In genomic region chr12:94134226-94134795, GRCh38 we compare ENCODE assay signal across 8 cellular contexts. TPM values are rescaled to one million over a fixed set of nuclear protein-coding genes. Genes with fewer than 3 reads are reported as not detected.
DNase-seq lines count a peak whose midpoint lies in the region; ATAC-seq and TF ChIP-seq lines count a peak whose summit lies in the region.

No MANE protein-coding gene starts in this region.

- POLR2A ChIA-PET in PC-3 (lab: Charles Lee; ENCODE audit: unreplicated experiment) = no interaction called here

- H3K27ac ChIP-seq in PC-3 (ENCODE audit: low read length) = no peak overlapping the region
- no peak overlapping the region for H3K27ac ChIP-seq in thyroid gland

- H3K9me2 ChIP-seq in PC-3 (replicated peaks; ENCODE audit: low read length) = no peaks in the 10 kb centered on the region

- no TSS peak for BruUV-seq in PC-3 (replicated peaks; lab: Mats Ljungman, UMichigan)

- peak overlapping the region; percentile 72 for H3K4me2 ChIP-seq in PC-3 (ENCODE audit: low read length)

- H2AFZ ChIP-seq in PC-3 (ENCODE audit: low read length) = peak overlapping the region; percentile 49; the same call in 1 of the 2 replicates

- H3K9me3 ChIP-seq in PC-3 (ENCODE audit: low read length) (no peaks in the 10 kb centered on the region), thyroid gland (no peaks in the 10 kb centered on the region)

- H3K27me3 ChIP-seq in PC-3 (ENCODE audit: low read length) (peaks cover 3% of the 10 kb centered on the region), thyroid gland (no peaks in the 10 kb centered on the region)

- intact Hi-C loops in PC-3 (cut with micrococcal nuclease) (loop anchor here (1.0 to 10.0 kb wide), 3 partner anchors 300 to 1200 kb away; no protein-coding TSS in a partner anchor), thyroid gland (cut with DNase I) (no loop called here)

- no peaks in the 10 kb centered on the region for H3K36me3 ChIP-seq in PC-3 (ENCODE audit: low read depth, low read length)
- H3K36me3 ChIP-seq in thyroid gland = no peaks in the 10 kb centered on the region

- H3K4me1 ChIP-seq in PC-3 (ENCODE audit: insufficient read depth, low read length) (no peaks in the 10 kb centered on the region), thyroid gland (no peaks in the 10 kb centered on the region)

- DNase-seq in AG10803 (ENCODE audit: low read depth) (peak; percentile 67), HS-27A (ENCODE audit: low read depth) (peak; percentile 22), PC-3 (peak; percentile 79), cardiac fibroblast (ENCODE audit: low read depth in 2 of 2) (peak; percentile 73 to 81), kidney tubule cell (ENCODE audit: low spot score) (peak; percentile 66), thyroid gland (no peak), nucleus accumbens (lab: John Stamatoyannopoulos, UW) (no peak)

- no peak for TF ChIP-seq POLR2A in thyroid gland (IDR thresholded peaks at IDR 0.05)

- WGBS in thyroid gland, 2 donors = 32 to 34% methylated on average over 5 of the region's 5 CpGs

- no peaks in the 10 kb centered on the region for H4K20me1 ChIP-seq in PC-3 (ENCODE audit: low read length)

- H3K4me3 ChIP-seq in AG10803 (ENCODE audit: low read length) = no peak overlapping the region
- peak overlapping the region; percentile 26; the same call in 1 of the 2 replicates for H3K4me3 ChIP-seq in PC-3 (ENCODE audit: low read length)
- no peak overlapping the region for H3K4me3 ChIP-seq in cardiac fibroblast (replicated peaks in 1 of 2; ENCODE audit: low read depth in 2 of 2, low read length in 2 of 2)
- no peak overlapping the region for H3K4me3 ChIP-seq in thyroid gland (replicated peaks in 1 of 3)

- H3K9ac ChIP-seq in PC-3 (ENCODE audit: low read length) = no peak overlapping the region

- CTCF ChIA-PET in PC-3 (lab: Charles Lee) = interaction anchor here (0.5 to 0.7 kb wide), 3 partner anchors 20 to 542 kb away, joined by 3 to 6 read pairs (median 5); no protein-coding TSS in a partner anchor

- peak; percentile 65 for ATAC-seq in PC-3

- no peaks in the 10 kb centered on the region for H3K79me2 ChIP-seq in PC-3 (ENCODE audit: low read length)

- H3F3A ChIP-seq in PC-3 (ENCODE audit: low read length, unreplicated experiment) = no peaks in the 10 kb centered on the region

- TF ChIP-seq CTCF in AG10803 (conservative IDR thresholded peaks at IDR 0.05; ENCODE audit: low read length) (peak; percentile 85), GM12873 (IDR thresholded peaks at IDR 0.05; ENCODE audit: insufficient read depth, low read depth, low read length, missing control alignments) (peak; percentile 69), PC-3 (conservative IDR thresholded peaks at IDR 0.05; ENCODE audit: low read depth, low read length) (peak; percentile 82), cardiac fibroblast (IDR thresholded peaks at IDR 0.05; ENCODE audit: low read depth, low read length) (peak; percentile 72), thyroid gland (IDR thresholded peaks at IDR 0.05) (peak; percentile 37 to 77 (median 67))

RNA-seq across cellular contexts. Expression of gene PLXNC1, which starts 14.1 kb away (rescaled TPM):
- total RNA-seq in PC-3 (2014; rRNA removed) (0.15 TPM in 1 of 2 replicates, not detected in the other), thyroid gland (1 to 10 TPM; 4.5 to 7.2 (median 5.1) TPM)

Comparison
In these comparisons a context has a peak if more than half of its experiments do, and no peak if none do; other contexts are left out.
1. DNase-seq: peak in AG10803 (single experiment), HS-27A (single experiment), PC-3 (single experiment), cardiac fibroblast (2 of 2) and kidney tubule cell (single experiment); none in thyroid gland (0 of 2) and nucleus accumbens (0 of 56).
2. Peak in every context shown above with its lines, with median percentiles within 50 percentile points of each other: CTCF ChIP-seq.